ENCODE assay signal across 8 cellular contexts in genomic region chrX:103817502-103817901, GRCh38. TPM values are rescaled to one million over a fixed set of nuclear protein-coding genes. Genes with fewer than 3 reads are reported as not detected.
A peak's percentile ranks its signal among the peaks of the same experiment; 100 is the strongest.
DNase-seq lines count a peak whose midpoint lies in the region; ATAC-seq, FAIRE-seq and TF ChIP-seq lines count a peak whose summit lies in the region.

No MANE protein-coding gene starts in this region.

- no peak for TF ChIP-seq EP300 in ovary (IDR thresholded peaks at IDR 0.05)

- FAIRE-seq in GM19239 (lab: Jason Lieb, UNC), result no peak

- H3K9ac ChIP-seq in Karpas-422 (ENCODE audit: low read length), result no peak overlapping the region

- H3K4me2 ChIP-seq in Karpas-422 (ENCODE audit: low read depth, low read length, poor library complexity, severe bottlenecking), result no peak overlapping the region

- in situ Hi-C loops in G401 (cut with HindIII; ENCODE audit: low sequenced_read_pairs), result no loop called here
- in situ Hi-C loops in SK-MEL-5 (cut with HindIII; ENCODE audit: low pct_unique_long_range_greater_than_20kb, low sequenced_read_pairs), result no loop called here

- TF ChIP-seq POLR2A in erythroblast (IDR thresholded peaks at IDR 0.05; ENCODE audit: low read length) (no peak), ovary (IDR thresholded peaks at IDR 0.05) (no peak)

- H3K9me2 ChIP-seq in Karpas-422 (replicated peaks; ENCODE audit: insufficient read depth, low read length), result no peaks in the 10 kb centered on the region

- no peak for ATAC-seq in HG03521 (IDR thresholded peaks at IDR 0.05; ENCODE audit: unreplicated experiment)

- POLR2A ChIA-PET in AG04449 (lab: Yijun Ruan, JAX), result no interaction called here

- intact Hi-C loops in ovary (cut with DNase I), result loop anchor here (5.0 to 10.0 kb wide), 4 partner anchors 103 to 285 kb away; partner anchors contain the start of gene TMEM31 (in 1 of the 4)

- CTCF ChIA-PET in AG04449 (lab: Yijun Ruan, JAX), result interaction anchor here (0.8 to 2.5 kb wide), 10 partner anchors 9 to 330 kb away, joined by 3 to 12 read pairs (median 3); partner anchors contain the start of gene TMEM31

- no peaks in the 10 kb centered on the region for H3K27me3 ChIP-seq in Karpas-422 (ENCODE audit: low read length)
- H3K27me3 ChIP-seq in ovary, result no peaks in the 10 kb centered on the region

- H3K36me3 ChIP-seq in Karpas-422 (ENCODE audit: insufficient read depth, low read length) (no peaks in the 10 kb centered on the region), ovary (no peaks in the 10 kb centered on the region)

- H2AFZ ChIP-seq in Karpas-422 (ENCODE audit: low read length), result no peak overlapping the region

- H3K9me3 ChIP-seq in Karpas-422 (ENCODE audit: low read length) (no peaks in the 10 kb centered on the region), ovary (no peaks in the 10 kb centered on the region)

- no peak for DNase-seq in AG04449 (ENCODE audit: low read depth, low spot score)
- peak; percentile 60 for DNase-seq in G401 (ENCODE audit: low spot score)
- DNase-seq in Karpas-422, result peak; percentile 91
- DNase-seq in SK-MEL-5 (ENCODE audit: low read depth, low spot score), result peak; percentile 71
- DNase-seq in erythroblast (lab: John Stamatoyannopoulos, UW), result peak; percentile 45 to 71
- DNase-seq in ovary, result no peak
- DNase-seq in GM19239 (ENCODE audit: insufficient read length, low spot score), result no peak

- H3K4me3 ChIP-seq in AG04449 (ENCODE audit: low read depth, low read length) (no peak overlapping the region), Karpas-422 (ENCODE audit: low read length) (no peak overlapping the region), ovary (no peak overlapping the region)

- H3K4me1 ChIP-seq in Karpas-422 (ENCODE audit: low read length), result peaks cover 5% of the 10 kb centered on the region
- H3K4me1 ChIP-seq in ovary (ENCODE audit: insufficient read depth), result no peaks in the 10 kb centered on the region

- 16 to 22% (median 21%) methylated on average over 5 of the region's 5 CpGs for WGBS in ovary, 3 donors

- H3K27ac ChIP-seq in Karpas-422 (ENCODE audit: low read length) (no peak overlapping the region), ovary (no peak overlapping the region)

- H4K20me1 ChIP-seq in Karpas-422 (ENCODE audit: insufficient read depth, low read depth, low read length), result no peaks in the 10 kb centered on the region

- no peaks in the 10 kb centered on the region for H3K79me2 ChIP-seq in Karpas-422 (ENCODE audit: low read length)

- TF ChIP-seq CTCF in AG04449 (IDR thresholded peaks at IDR 0.05; ENCODE audit: insufficient read depth, low read length, missing control alignments) (peak; percentile 8), ovary (IDR thresholded peaks at IDR 0.05) (peak; percentile 49 to 56 (median 49))

RNA-seq across cellular contexts. Expression of gene RAB9B, which starts 14.6 kb away (rescaled TPM):
- total RNA-seq in G401 (2014; rRNA removed; shearing (Covaris generic)), result not detected in 2 replicates
- not detected in 2 replicates for total RNA-seq in Karpas-422 (2014; rRNA removed; shearing (Covaris generic); ENCODE audit: low replicate concordance)
- total RNA-seq in SK-MEL-5 (2014; rRNA removed; shearing (Covaris generic)), result 1.1 and 1.4 TPM in 2 replicates
- 0.55 and 0.60 TPM in 2 replicates for polyA plus RNA-seq in SK-MEL-5 (2015; cell fraction: cytosol; rRNA removed)
- polyA plus RNA-seq in SK-MEL-5 (2015; cell fraction: nucleus; rRNA removed), result 1.8 and 2.0 TPM in 2 replicates
- 10 to 100 TPM in 5 of 7 donors, 1 to 10 TPM in 2; 3.7 to 23.8 (median 12.6) TPM for total RNA-seq in ovary
- 10 to 100 TPM in 1 of 2 donors, 1 to 10 TPM in 1; 6.8 to 14.0 TPM for polyA plus RNA-seq in ovary

RNA-seq across cellular contexts. Expression of gene PLP1, which starts 40.9 kb away (rescaled TPM):
- not detected in 2 replicates for total RNA-seq in G401 (2014; rRNA removed; shearing (Covaris generic))
- total RNA-seq in Karpas-422 (2014; rRNA removed; shearing (Covaris generic); ENCODE audit: low replicate concordance), result 1.2 TPM in 1 of 2 replicates, not detected in the other
- total RNA-seq in SK-MEL-5 (2014; rRNA removed; shearing (Covaris generic)), result 543 and 547 TPM in 2 replicates
- polyA plus RNA-seq in SK-MEL-5 (2015; cell fraction: cytosol; rRNA removed), result 343 and 421 TPM in 2 replicates
- polyA plus RNA-seq in SK-MEL-5 (2015; cell fraction: nucleus; rRNA removed), result 621 and 702 TPM in 2 replicates
- 10 to 100 TPM in 1 of 7 donors, 1 to 10 TPM in 5, under 1 TPM in 1; 0.98 to 17.4 (median 5.5) TPM for total RNA-seq in ovary
- polyA plus RNA-seq in ovary, result 10 to 100 TPM in 1 of 2 donors, 1 to 10 TPM in 1; 5.1 to 11.1 TPM

Comparison
In these comparisons a context has a peak if more than half of its experiments do, and no peak if none do; other contexts are left out.
1. DNase-seq: peak in G401 (single experiment), Karpas-422 (single experiment), SK-MEL-5 (single experiment) and erythroblast (2 of 2); none in AG04449 (single experiment), ovary (0 of 5) and GM19239 (single experiment).
2. RNA of gene PLP1, which starts 40.9 kb away (total RNA-seq): 543 to 547 TPM in SK-MEL-5; 0.98 to 17.4 TPM in ovary, 1.2 TPM in Karpas-422 and not detected in G401; every median in the first group is over 10 times any median in the second.